ENCODE assay signal across 1 cellular context in the genomic region with DNA sequence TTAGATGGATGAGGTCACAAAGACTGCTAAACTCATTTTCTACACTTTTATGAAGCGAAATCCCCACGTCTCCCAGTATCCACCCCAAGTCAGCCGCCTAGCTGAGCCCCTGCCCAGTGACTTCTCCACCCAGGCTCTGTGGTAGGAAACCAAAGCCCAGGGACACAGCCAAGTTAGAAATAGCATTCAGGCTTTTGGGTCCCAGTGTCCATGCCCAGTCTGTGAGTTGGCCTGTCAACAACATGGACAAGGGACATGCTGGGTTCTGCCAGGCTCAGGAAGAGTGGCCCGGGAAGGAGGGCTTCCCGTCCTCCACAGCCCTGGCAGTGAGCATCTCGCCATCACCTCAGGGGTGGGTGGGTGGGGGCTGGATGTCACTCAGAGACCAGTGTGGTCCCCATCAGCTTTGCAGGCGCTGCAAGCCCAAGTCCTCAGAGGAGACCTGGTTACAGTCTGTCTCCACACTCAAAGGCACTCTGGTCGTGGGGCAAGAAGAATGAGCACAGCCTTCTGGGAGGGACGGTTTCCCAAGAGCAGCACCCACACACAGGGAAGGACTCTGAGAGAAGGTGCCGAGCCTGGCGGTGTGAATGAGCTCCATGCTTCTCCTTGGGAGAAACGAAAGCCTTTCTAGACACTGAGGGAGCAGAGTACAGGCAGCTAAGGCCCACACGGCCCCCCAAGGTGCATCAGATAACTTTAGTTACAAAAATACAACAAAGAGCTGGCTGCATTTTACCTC.
TF ChIP-seq lines count a peak whose summit lies in the region.

No MANE protein-coding gene starts in this region.

TF ChIP-seq in WTC11, 78 proteins besides CTCF, POLR2A, EP300 and RAD21:
- no peak for TF ChIP-seq ZNF423 (CRISPR knock-in tag; IDR thresholded peaks at IDR 0.05)
- TF ChIP-seq JAZF1 (CRISPR knock-in tag; IDR thresholded peaks at IDR 0.05): no peak
- no peak for TF ChIP-seq EMX1 (CRISPR knock-in tag; IDR thresholded peaks at IDR 0.05)
- TF ChIP-seq ZNF396 (CRISPR knock-in tag; IDR thresholded peaks at IDR 0.05; ENCODE audit: borderline replicate concordance): no peak
- TF ChIP-seq, protein P1, sequence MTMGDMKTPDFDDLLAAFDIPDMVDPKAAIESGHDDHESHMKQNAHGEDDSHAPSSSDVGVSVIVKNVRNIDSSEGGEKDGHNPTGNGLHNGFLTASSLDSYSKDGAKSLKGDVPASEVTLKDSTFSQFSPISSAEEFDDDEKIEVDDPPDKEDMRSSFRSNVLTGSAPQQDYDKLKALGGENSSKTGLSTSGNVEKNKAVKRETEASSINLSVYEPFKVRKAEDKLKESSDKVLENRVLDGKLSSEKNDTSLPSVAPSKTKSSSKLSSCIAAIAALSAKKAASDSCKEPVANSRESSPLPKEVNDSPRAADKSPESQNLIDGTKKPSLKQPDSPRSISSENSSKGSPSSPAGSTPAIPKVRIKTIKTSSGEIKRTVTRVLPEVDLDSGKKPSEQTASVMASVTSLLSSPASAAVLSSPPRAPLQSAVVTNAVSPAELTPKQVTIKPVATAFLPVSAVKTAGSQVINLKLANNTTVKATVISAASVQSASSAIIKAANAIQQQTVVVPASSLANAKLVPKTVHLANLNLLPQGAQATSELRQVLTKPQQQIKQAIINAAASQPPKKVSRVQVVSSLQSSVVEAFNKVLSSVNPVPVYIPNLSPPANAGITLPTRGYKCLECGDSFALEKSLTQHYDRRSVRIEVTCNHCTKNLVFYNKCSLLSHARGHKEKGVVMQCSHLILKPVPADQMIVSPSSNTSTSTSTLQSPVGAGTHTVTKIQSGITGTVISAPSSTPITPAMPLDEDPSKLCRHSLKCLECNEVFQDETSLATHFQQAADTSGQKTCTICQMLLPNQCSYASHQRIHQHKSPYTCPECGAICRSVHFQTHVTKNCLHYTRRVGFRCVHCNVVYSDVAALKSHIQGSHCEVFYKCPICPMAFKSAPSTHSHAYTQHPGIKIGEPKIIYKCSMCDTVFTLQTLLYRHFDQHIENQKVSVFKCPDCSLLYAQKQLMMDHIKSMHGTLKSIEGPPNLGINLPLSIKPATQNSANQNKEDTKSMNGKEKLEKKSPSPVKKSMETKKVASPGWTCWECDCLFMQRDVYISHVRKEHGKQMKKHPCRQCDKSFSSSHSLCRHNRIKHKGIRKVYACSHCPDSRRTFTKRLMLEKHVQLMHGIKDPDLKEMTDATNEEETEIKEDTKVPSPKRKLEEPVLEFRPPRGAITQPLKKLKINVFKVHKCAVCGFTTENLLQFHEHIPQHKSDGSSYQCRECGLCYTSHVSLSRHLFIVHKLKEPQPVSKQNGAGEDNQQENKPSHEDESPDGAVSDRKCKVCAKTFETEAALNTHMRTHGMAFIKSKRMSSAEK (CRISPR knock-in tag; IDR thresholded peaks at IDR 0.05; ENCODE audit: borderline replicate concordance): no peak
- TF ChIP-seq, protein P2, sequence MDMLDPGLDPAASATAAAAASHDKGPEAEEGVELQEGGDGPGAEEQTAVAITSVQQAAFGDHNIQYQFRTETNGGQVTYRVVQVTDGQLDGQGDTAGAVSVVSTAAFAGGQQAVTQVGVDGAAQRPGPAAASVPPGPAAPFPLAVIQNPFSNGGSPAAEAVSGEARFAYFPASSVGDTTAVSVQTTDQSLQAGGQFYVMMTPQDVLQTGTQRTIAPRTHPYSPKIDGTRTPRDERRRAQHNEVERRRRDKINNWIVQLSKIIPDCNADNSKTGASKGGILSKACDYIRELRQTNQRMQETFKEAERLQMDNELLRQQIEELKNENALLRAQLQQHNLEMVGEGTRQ (CRISPR knock-in tag; IDR thresholded peaks at IDR 0.05): no peak
- no peak for TF ChIP-seq FOXJ3 (CRISPR knock-in tag; IDR thresholded peaks at IDR 0.05; ENCODE audit: borderline replicate concordance)
- TF ChIP-seq, protein P3, sequence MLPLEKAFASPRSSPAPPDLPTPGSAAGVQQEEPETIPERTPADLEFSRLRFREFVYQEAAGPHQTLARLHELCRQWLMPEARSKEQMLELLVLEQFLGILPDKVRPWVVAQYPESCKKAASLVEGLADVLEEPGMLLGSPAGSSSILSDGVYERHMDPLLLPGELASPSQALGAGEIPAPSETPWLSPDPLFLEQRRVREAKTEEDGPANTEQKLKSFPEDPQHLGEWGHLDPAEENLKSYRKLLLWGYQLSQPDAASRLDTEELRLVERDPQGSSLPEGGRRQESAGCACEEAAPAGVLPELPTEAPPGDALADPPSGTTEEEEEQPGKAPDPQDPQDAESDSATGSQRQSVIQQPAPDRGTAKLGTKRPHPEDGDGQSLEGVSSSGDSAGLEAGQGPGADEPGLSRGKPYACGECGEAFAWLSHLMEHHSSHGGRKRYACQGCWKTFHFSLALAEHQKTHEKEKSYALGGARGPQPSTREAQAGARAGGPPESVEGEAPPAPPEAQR (CRISPR knock-in tag; IDR thresholded peaks at IDR 0.05): no peak
- TF ChIP-seq ZBTB21 (CRISPR knock-in tag; IDR thresholded peaks at IDR 0.05; ENCODE audit: borderline replicate concordance): no peak
- no peak for TF ChIP-seq SP1 (CRISPR knock-in tag; conservative IDR thresholded peaks at IDR 0.05)
- TF ChIP-seq IRF2 (CRISPR knock-in tag; IDR thresholded peaks at IDR 0.05; ENCODE audit: borderline replicate concordance, low read depth): no peak
- no peak for TF ChIP-seq ESRRA (CRISPR knock-in tag; IDR thresholded peaks at IDR 0.05; ENCODE audit: borderline replicate concordance)
- TF ChIP-seq, protein P4, sequence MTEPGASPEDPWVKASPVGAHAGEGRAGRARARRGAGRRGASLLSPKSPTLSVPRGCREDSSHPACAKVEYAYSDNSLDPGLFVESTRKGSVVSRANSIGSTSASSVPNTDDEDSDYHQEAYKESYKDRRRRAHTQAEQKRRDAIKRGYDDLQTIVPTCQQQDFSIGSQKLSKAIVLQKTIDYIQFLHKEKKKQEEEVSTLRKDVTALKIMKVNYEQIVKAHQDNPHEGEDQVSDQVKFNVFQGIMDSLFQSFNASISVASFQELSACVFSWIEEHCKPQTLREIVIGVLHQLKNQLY (CRISPR knock-in tag; IDR thresholded peaks at IDR 0.05): no peak
- TF ChIP-seq, protein P5, sequence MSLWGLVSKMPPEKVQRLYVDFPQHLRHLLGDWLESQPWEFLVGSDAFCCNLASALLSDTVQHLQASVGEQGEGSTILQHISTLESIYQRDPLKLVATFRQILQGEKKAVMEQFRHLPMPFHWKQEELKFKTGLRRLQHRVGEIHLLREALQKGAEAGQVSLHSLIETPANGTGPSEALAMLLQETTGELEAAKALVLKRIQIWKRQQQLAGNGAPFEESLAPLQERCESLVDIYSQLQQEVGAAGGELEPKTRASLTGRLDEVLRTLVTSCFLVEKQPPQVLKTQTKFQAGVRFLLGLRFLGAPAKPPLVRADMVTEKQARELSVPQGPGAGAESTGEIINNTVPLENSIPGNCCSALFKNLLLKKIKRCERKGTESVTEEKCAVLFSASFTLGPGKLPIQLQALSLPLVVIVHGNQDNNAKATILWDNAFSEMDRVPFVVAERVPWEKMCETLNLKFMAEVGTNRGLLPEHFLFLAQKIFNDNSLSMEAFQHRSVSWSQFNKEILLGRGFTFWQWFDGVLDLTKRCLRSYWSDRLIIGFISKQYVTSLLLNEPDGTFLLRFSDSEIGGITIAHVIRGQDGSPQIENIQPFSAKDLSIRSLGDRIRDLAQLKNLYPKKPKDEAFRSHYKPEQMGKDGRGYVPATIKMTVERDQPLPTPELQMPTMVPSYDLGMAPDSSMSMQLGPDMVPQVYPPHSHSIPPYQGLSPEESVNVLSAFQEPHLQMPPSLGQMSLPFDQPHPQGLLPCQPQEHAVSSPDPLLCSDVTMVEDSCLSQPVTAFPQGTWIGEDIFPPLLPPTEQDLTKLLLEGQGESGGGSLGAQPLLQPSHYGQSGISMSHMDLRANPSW (CRISPR knock-in tag; conservative IDR thresholded peaks at IDR 0.05; ENCODE audit: low read depth): no peak
- no peak for TF ChIP-seq MXD4 (CRISPR knock-in tag; IDR thresholded peaks at IDR 0.05; ENCODE audit: borderline replicate concordance)
